In genomic region chr2:113233593-113234550, GRCh38 we compare ENCODE assay signal across 9 cellular contexts. TPM values are rescaled to one million over a fixed set of nuclear protein-coding genes. Genes with fewer than 3 reads are reported as not detected.
A peak's percentile ranks its signal among the peaks of the same experiment; 100 is the strongest.
DNase-seq lines count a peak whose midpoint lies in the region; ATAC-seq and TF ChIP-seq lines count a peak whose summit lies in the region.
"Had no signal": no experiment of that assay in that cellular context is flagged by ENCODE, and none has a peak within 500 bp of the region (broad histone marks: within the 10 kb centered on the region; RNA-seq: fewer than 3 reads in every experiment).

No MANE protein-coding gene starts in this region.

- H3K4me2 ChIP-seq in DND-41 (ENCODE audit: insufficient read depth, low read length), result 0 out of 2 replicates have a peak overlapping the region, but pooled peaks have one; percentile 66

- no peak overlapping the region for H3K9ac ChIP-seq in DND-41 (ENCODE audit: low read depth, low read length)

- H3K27me3 ChIP-seq in DND-41 (ENCODE audit: insufficient read depth, low read length, poor library complexity), result no peaks in the 10 kb centered on the region
- H3K27me3 ChIP-seq: ascending aorta had no signal

- TF ChIP-seq CTCF in DND-41 (IDR thresholded peaks at IDR 0.05; ENCODE audit: borderline replicate concordance, extremely low read depth, low read length, poor library complexity, severe bottlenecking) (peak; percentile 26), nephron progenitor cell (IDR thresholded peaks at IDR 0.05) (peak; percentile 15)

- peaks cover 68% of the 10 kb centered on the region for H3K4me1 Mint-ChIP-seq in nephron progenitor cell

- H3K27ac ChIP-seq in DND-41 (ENCODE audit: low read length), result no peak overlapping the region
- H3K27ac ChIP-seq: ascending aorta had no signal

- peaks cover 6% of the 10 kb centered on the region for H3K27me3 Mint-ChIP-seq in nephron progenitor cell (ENCODE audit: low read depth, poor library complexity)

- no peak overlapping the region for H3K4me3 ChIP-seq in DND-41 (ENCODE audit: low read depth in 1 of 2, low read length in 2 of 2)

- peak overlapping the region; percentile 95 for H3K27ac Mint-ChIP-seq in nephron progenitor cell

- H3K79me2 ChIP-seq in DND-41 (ENCODE audit: insufficient read depth, low read length), result peaks cover 26% of the 10 kb centered on the region

- ATAC-seq in DND-41 (ENCODE audit: insufficient read depth, low read depth), result no peak
- peak; percentile 55 for ATAC-seq in HG03442 (IDR thresholded peaks at IDR 0.05; ENCODE audit: unreplicated experiment)
- ATAC-seq in HG03521 (IDR thresholded peaks at IDR 0.05; ENCODE audit: unreplicated experiment), result no peak
- ATAC-seq: left lobe of liver had no signal

- DNase-seq in DND-41 (no peak), astrocyte of the hippocampus (ENCODE audit: low read depth, low spot score) (peak; percentile 35), nephron progenitor cell (no peak), occipital lobe (lab: John Stamatoyannopoulos, UW) (no peak), D341Med (ENCODE audit: low spot score) (no peak)

- no peaks in the 10 kb centered on the region for H4K20me1 ChIP-seq in DND-41 (ENCODE audit: insufficient read depth, low read length)

- no peak overlapping the region for H3K4me3 Mint-ChIP-seq in nephron progenitor cell

- peaks cover 87% of the 10 kb centered on the region for H3K36me3 Mint-ChIP-seq in nephron progenitor cell (ENCODE audit: low read depth)

- H3K9me3 Mint-ChIP-seq in nephron progenitor cell, result peaks cover 5% of the 10 kb centered on the region

- H3K36me3 ChIP-seq in DND-41 (ENCODE audit: insufficient read depth, low read length), result peaks cover 15% of the 10 kb centered on the region
- H3K36me3 ChIP-seq: ascending aorta had no signal

- peaks cover 24% of the 10 kb centered on the region for H3K4me1 ChIP-seq in DND-41 (ENCODE audit: insufficient read depth, low read length)
- H3K4me1 ChIP-seq: ascending aorta had no signal

- H3K9me3 ChIP-seq in DND-41 (ENCODE audit: insufficient read depth, low read length, severe bottlenecking), result no peaks in the 10 kb centered on the region
- H3K9me3 ChIP-seq: ascending aorta had no signal

- no peak overlapping the region for H2AFZ ChIP-seq in DND-41 (ENCODE audit: low read depth, low read length)

RNA-seq across cellular contexts. Expression of gene PAX8, which starts 44.8 kb away (rescaled TPM):
- not detected for total RNA-seq in occipital lobe
